In genomic region chr7:47441796-47442744, GRCh38 we compare ENCODE assay signal across 17 cellular contexts.
DNase-seq lines count a peak whose midpoint lies in the region; ATAC-seq, FAIRE-seq and TF ChIP-seq lines count a peak whose summit lies in the region.
"Had no signal": no experiment of that assay in that cellular context is flagged by ENCODE, and none has a peak within 500 bp of the region (broad histone marks: within the 10 kb centered on the region; RNA-seq: fewer than 3 reads in every experiment).

No MANE protein-coding gene starts in this region.

- no TSS peak for BruUV-seq in MCF 10A (replicated peaks; lab: Mats Ljungman, UMichigan)
- BruUV-seq in PC-3 (replicated peaks; lab: Mats Ljungman, UMichigan) = no TSS peak

- no peak overlapping the region for H3K4me3 Mint-ChIP-seq in MCF 10A (ENCODE audit: unreplicated experiment)
- H3K4me3 Mint-ChIP-seq: WTC11 had no signal

- no peak overlapping the region for H2AFZ ChIP-seq in PC-3 (ENCODE audit: low read length)

- H3K79me2 ChIP-seq in PC-3 (ENCODE audit: low read length) = peaks cover 62% of the 10 kb centered on the region

- peaks cover 32% of the 10 kb centered on the region for H3K4me1 Mint-ChIP-seq in MCF 10A (ENCODE audit: insufficient read depth, unreplicated experiment)

- POLR2A ChIA-PET in MCF 10A (lab: Yijun Ruan, JAX) (interaction anchor here (1.3 kb wide), 1 partner anchor 10 kb away, joined by 3 read pairs; no protein-coding TSS in a partner anchor), PC-3 (lab: Charles Lee; ENCODE audit: unreplicated experiment) (no interaction called here)

- H3K9ac ChIP-seq in mucosa of rectum (ENCODE audit: low read depth in 1 of 2, low read length in 2 of 2) (peak overlapping the region in 1 of 2 donors; percentile 35), PC-3 (ENCODE audit: low read length) (no peak overlapping the region)

- H3K27me3 ChIP-seq in breast epithelium (no peaks in the 10 kb centered on the region), mucosa of rectum (ENCODE audit: control insufficient read depth in 2 of 2, insufficient read depth in 2 of 2, low read length in 2 of 2) (no peaks in the 10 kb centered on the region), PC-3 (ENCODE audit: low read length) (no peaks in the 10 kb centered on the region)
- H3K27me3 ChIP-seq: right lobe of liver, stomach had no signal

- peaks cover 28% of the 10 kb centered on the region for H3K36me3 Mint-ChIP-seq in MCF 10A (ENCODE audit: insufficient read depth, unreplicated experiment)

- H3K27ac ChIP-seq in breast epithelium = no peak overlapping the region
- H3K27ac ChIP-seq in coronary artery = peak overlapping the region in 1 of 2 donors; percentile 33
- peak overlapping the region; percentile 40 to 48 for H3K27ac ChIP-seq in mucosa of rectum (ENCODE audit: low read depth in 2 of 2, low read length in 2 of 2)
- H3K27ac ChIP-seq in PC-3 (ENCODE audit: low read length) = no peak overlapping the region
- H3K27ac ChIP-seq: HL-60 had no signal

- no peak for ATAC-seq in PC-3

- H3F3A ChIP-seq in PC-3 (ENCODE audit: low read length, unreplicated experiment) = no peaks in the 10 kb centered on the region

- intact Hi-C loops in MCF 10A (cut with micrococcal nuclease) = loop anchor here (5.0 kb wide), 1 partner anchor 35 kb away; no protein-coding TSS in a partner anchor
- intact Hi-C loops in breast epithelium (cut with DNase I; ENCODE audit: low total_unique reads) = no loop called here
- intact Hi-C loops in PC-3 (cut with micrococcal nuclease) = no loop called here

- no peaks in the 10 kb centered on the region for H3K27me3 Mint-ChIP-seq in MCF 10A (ENCODE audit: insufficient read depth, unreplicated experiment)

- TF ChIP-seq POLR2A in breast epithelium (IDR thresholded peaks at IDR 0.05) = no peak

- H3K4me1 ChIP-seq in breast epithelium (no peaks in the 10 kb centered on the region), mucosa of rectum (ENCODE audit: control insufficient read depth in 2 of 2, insufficient read depth in 2 of 2, low read length in 2 of 2) (peaks cover 18 to 37% of the 10 kb centered on the region in 2 donors), PC-3 (ENCODE audit: insufficient read depth, low read length) (peaks cover 9% of the 10 kb centered on the region; the same call in 1 of the 2 replicates)

- H4K20me1 ChIP-seq in PC-3 (ENCODE audit: low read length) = peaks cover 13% of the 10 kb centered on the region; the same call in 1 of the 2 replicates

- H3K4me3 ChIP-seq in breast epithelium = no peak overlapping the region
- no peak overlapping the region for H3K4me3 ChIP-seq in coronary artery
- H3K4me3 ChIP-seq in mucosa of rectum (ENCODE audit: low read length in 2 of 2) = no peak overlapping the region
- H3K4me3 ChIP-seq in PC-3 (ENCODE audit: low read length) = no peak overlapping the region
- H3K4me3 ChIP-seq: right lobe of liver, stomach had no signal

- CTCF ChIA-PET in MCF 10A (lab: Yijun Ruan, JAX) (interaction anchor here (1.3 kb wide), 1 partner anchor 176 kb away, joined by 4 read pairs; no protein-coding TSS in a partner anchor), PC-3 (lab: Charles Lee) (no interaction called here)

- peak; percentile 53 for FAIRE-seq in urothelium cell line (lab: Jason Lieb, UNC)
- FAIRE-seq: endometrium, H54, islet of Langerhans had no signal

- no peak for TF ChIP-seq CTCF in MCF 10A (IDR thresholded peaks at IDR 0.05; ENCODE audit: unreplicated experiment)
- TF ChIP-seq CTCF in breast epithelium (IDR thresholded peaks at IDR 0.05) = no peak
- TF ChIP-seq CTCF in coronary artery (IDR thresholded peaks at IDR 0.05) = no peak
- no peak for TF ChIP-seq CTCF in PC-3 (conservative IDR thresholded peaks at IDR 0.05; ENCODE audit: low read depth, low read length)

- H3K27ac Mint-ChIP-seq in MCF 10A (ENCODE audit: low read depth, unreplicated experiment) = peak overlapping the region; percentile 16
- H3K27ac Mint-ChIP-seq: WTC11 had no signal

- H3K9me2 ChIP-seq in PC-3 (replicated peaks; ENCODE audit: low read length) = no peaks in the 10 kb centered on the region

- H3K9me3 ChIP-seq in breast epithelium = no peaks in the 10 kb centered on the region
- no peaks in the 10 kb centered on the region for H3K9me3 ChIP-seq in mucosa of rectum (ENCODE audit: control insufficient read depth in 2 of 2, low read length in 2 of 2)
- H3K9me3 ChIP-seq in PC-3 (ENCODE audit: low read length) = no peaks in the 10 kb centered on the region
- H3K9me3 ChIP-seq: right lobe of liver, stomach had no signal

- no peak for DNase-seq in MCF 10A (ENCODE audit: unreplicated experiment)
- no peak for DNase-seq in breast epithelium (ENCODE audit: low spot score in 2 of 2)
- DNase-seq in coronary artery (ENCODE audit: low spot score) = peak; percentile 47
- no peak for DNase-seq in urothelium cell line (ENCODE audit: low spot score)
- no peak for DNase-seq in NCI-H2081 (lab: John Stamatoyannopoulos, UW)
- DNase-seq in PC-3 = no peak
- no peak for DNase-seq in D341Med (ENCODE audit: low spot score)
- DNase-seq: Kasumi-1, NCI-H2171, right lobe of liver, stomach had no signal

- H3K9me3 Mint-ChIP-seq in MCF 10A (ENCODE audit: unreplicated experiment) = no peaks in the 10 kb centered on the region
- H3K9me3 Mint-ChIP-seq: WTC11 had no signal

- H3K4me2 ChIP-seq in PC-3 (ENCODE audit: low read length) = no peak overlapping the region

- H3K36me3 ChIP-seq in breast epithelium (no peaks in the 10 kb centered on the region), mucosa of rectum (ENCODE audit: control insufficient read depth in 2 of 2, insufficient read depth in 2 of 2, low read length in 2 of 2) (peaks cover 13 to 17% of the 10 kb centered on the region in 2 donors), PC-3 (ENCODE audit: low read depth, low read length) (peaks cover 4% of the 10 kb centered on the region)

Comparison
In these comparisons a context has a peak if more than half of its experiments do, and no peak if none do; other contexts are left out.
1. H3K27ac ChIP-seq: peak in mucosa of rectum (2 of 2); none in breast epithelium (0 of 2) and PC-3 (single experiment).